Comparison of ENCODE assay signal across 16 cellular contexts in genomic region chr1:109757936-109758786, GRCh38. TPM values are rescaled to one million over a fixed set of nuclear protein-coding genes. Genes with fewer than 3 reads are reported as not detected.
A peak's percentile ranks its signal among the peaks of the same experiment; 100 is the strongest.
DNase-seq lines count a peak whose midpoint lies in the region; ATAC-seq and TF ChIP-seq lines count a peak whose summit lies in the region.
"Had no signal": no experiment of that assay in that cellular context is flagged by ENCODE, and none has a peak within 500 bp of the region (broad histone marks: within the 10 kb centered on the region; RNA-seq: fewer than 3 reads in every experiment).

No MANE protein-coding gene starts in this region.

- no peaks in the 10 kb centered on the region for H3K27me3 ChIP-seq in ovary

- H3K4me1 ChIP-seq in ovary (ENCODE audit: insufficient read depth), result peaks cover 20% of the 10 kb centered on the region
- H3K4me1 ChIP-seq: HAP-1 had no signal

- no peaks in the 10 kb centered on the region for H3K9me3 Mint-ChIP-seq in activated naive CD8-positive, alpha-beta T cell treated with anti-CD3 and anti-CD28 coated beads, Interleukin-2, amount 10 ng/mL, durations not matched to agents 7 days and 5 days
- H3K9me3 Mint-ChIP-seq in activated naive CD8-positive, alpha-beta T cell treated with anti-CD3 and anti-CD28 coated beads for 36 hours, result no peaks in the 10 kb centered on the region
- H3K9me3 Mint-ChIP-seq: CD4-positive, alpha-beta T cell had no signal

- TF ChIP-seq POLR2A in ovary (IDR thresholded peaks at IDR 0.05), result no peak

- no peaks in the 10 kb centered on the region for H3K9me3 ChIP-seq in ovary
- H3K9me3 ChIP-seq: HAP-1 had no signal

- H3K27ac ChIP-seq in ovary, result peak overlapping the region; percentile 70 to 91

- H3K27me3 Mint-ChIP-seq in activated naive CD8-positive, alpha-beta T cell treated with anti-CD3 and anti-CD28 coated beads, Interleukin-2, amount 10 ng/mL, durations not matched to agents 7 days and 5 days, result peaks cover 7% of the 10 kb centered on the region
- H3K27me3 Mint-ChIP-seq in activated naive CD8-positive, alpha-beta T cell treated with anti-CD3 and anti-CD28 coated beads for 36 hours, result no peaks in the 10 kb centered on the region
- H3K27me3 Mint-ChIP-seq: CD4-positive, alpha-beta T cell had no signal

- no peak overlapping the region for H3K4me3 ChIP-seq in ovary
- H3K4me3 ChIP-seq: HAP-1 had no signal

- TF ChIP-seq EP300 in ovary (IDR thresholded peaks at IDR 0.05), result no peak

- intact Hi-C loops in ovary (cut with DNase I), result loop anchor here in 1 of 4 donors (5.0 kb wide), 1 partner anchor 91 kb away; the partner anchor contains the start of gene GSTM2

- H3K4me1 Mint-ChIP-seq in activated naive CD8-positive, alpha-beta T cell treated with anti-CD3 and anti-CD28 coated beads, Interleukin-2, amount 10 ng/mL, durations not matched to agents 7 days and 5 days, result peaks cover 4% of the 10 kb centered on the region
- no peaks in the 10 kb centered on the region for H3K4me1 Mint-ChIP-seq in activated naive CD8-positive, alpha-beta T cell treated with anti-CD3 and anti-CD28 coated beads for 36 hours

- TF ChIP-seq CTCF in ovary (IDR thresholded peaks at IDR 0.05), result no peak

- POLR2A ChIA-PET in activated naive CD8-positive, alpha-beta T cell treated with anti-CD3 and anti-CD28 coated beads, Interleukin-2, amount 10 ng/mL, durations not matched to agents 7 days and 5 days (lab: Charles Lee), result no interaction called here

- peak; percentile 13 for DNase-seq in activated naive CD8-positive, alpha-beta T cell treated with anti-CD3 and anti-CD28 coated beads, Interleukin-2, amount 10 ng/mL, durations not matched to agents 7 days and 5 days
- DNase-seq in activated naive CD8-positive, alpha-beta T cell treated with anti-CD3 and anti-CD28 coated beads for 36 hours, result no peak
- DNase-seq in islet precursor cell (peak; percentile 24), ovary (peak in 4 of 5 donors; percentile 8 to 49 (median 22)), NCI-H146 (lab: John Stamatoyannopoulos, UW) (no peak), dermis blood vessel endothelial cell (no peak)
- DNase-seq: ACHN; Calu3; CD4-positive, alpha-beta T cell; Kasumi-1; NCI-H1417; NCI-H2081; NCI-H510A treated with DMSO at 0.1 percent for 48 hours had no signal

- ATAC-seq in activated naive CD8-positive, alpha-beta T cell treated with anti-CD3 and anti-CD28 coated beads, Interleukin-2, amount 10 ng/mL, durations not matched to agents 7 days and 5 days (ENCODE audit: low read depth), result no peak
- no peak for ATAC-seq in GM21717 (IDR thresholded peaks at IDR 0.05; ENCODE audit: unreplicated experiment)
- ATAC-seq: Panc1 had no signal

- H3K4me3 Mint-ChIP-seq in activated naive CD8-positive, alpha-beta T cell treated with anti-CD3 and anti-CD28 coated beads, Interleukin-2, amount 10 ng/mL, durations not matched to agents 7 days and 5 days, result no peak overlapping the region
- no peak overlapping the region for H3K4me3 Mint-ChIP-seq in activated naive CD8-positive, alpha-beta T cell treated with anti-CD3 and anti-CD28 coated beads for 36 hours
- H3K4me3 Mint-ChIP-seq: CD4-positive, alpha-beta T cell had no signal

- no peaks in the 10 kb centered on the region for H3K36me3 Mint-ChIP-seq in activated naive CD8-positive, alpha-beta T cell treated with anti-CD3 and anti-CD28 coated beads, Interleukin-2, amount 10 ng/mL, durations not matched to agents 7 days and 5 days
- no peaks in the 10 kb centered on the region for H3K36me3 Mint-ChIP-seq in activated naive CD8-positive, alpha-beta T cell treated with anti-CD3 and anti-CD28 coated beads for 36 hours

- H3K27ac Mint-ChIP-seq in activated naive CD8-positive, alpha-beta T cell treated with anti-CD3 and anti-CD28 coated beads, Interleukin-2, amount 10 ng/mL, durations not matched to agents 7 days and 5 days, result no peak overlapping the region
- H3K27ac Mint-ChIP-seq in activated naive CD8-positive, alpha-beta T cell treated with anti-CD3 and anti-CD28 coated beads for 36 hours, result no peak overlapping the region
- H3K27ac Mint-ChIP-seq: CD4-positive, alpha-beta T cell had no signal

- no peaks in the 10 kb centered on the region for H3K36me3 ChIP-seq in ovary
- H3K36me3 ChIP-seq: HAP-1 had no signal

- WGBS in ovary, 3 donors, result 89 to 93% (median 90%) methylated on average over 13 of the region's 13 CpGs

RNA-seq across cellular contexts. Expression of gene EPS8L3, which starts 5.6 kb away (rescaled TPM):
- not detected for total RNA-seq in activated naive CD8-positive, alpha-beta T cell treated with anti-CD3 and anti-CD28 coated beads, Interleukin-2, amount 10 ng/mL, durations not matched to agents 7 days and 5 days
- total RNA-seq in activated naive CD8-positive, alpha-beta T cell treated with anti-CD3 and anti-CD28 coated beads for 36 hours, result not detected
- 1 to 10 TPM in 1 of 7 donors, under 1 TPM in 5, not detected in 1; 0.23 to 1.9 (median 0.56) TPM for total RNA-seq in ovary
- polyA plus RNA-seq in ovary, result under 1 TPM in 1 of 2 donors, not detected in 1; 0.05 TPM
- total RNA-seq in dermis blood vessel endothelial cell, result not detected in 2 replicates
- total RNA-seq: CD4-positive, alpha-beta T cell had no signal

RNA-seq across cellular contexts. Expression of gene GSTM3, which starts 17.3 kb away (rescaled TPM):
- total RNA-seq in activated naive CD8-positive, alpha-beta T cell treated with anti-CD3 and anti-CD28 coated beads, Interleukin-2, amount 10 ng/mL, durations not matched to agents 7 days and 5 days, result 1 to 10 TPM; 5.0 TPM
- 10 to 100 TPM; 21.4 to 25.4 TPM for total RNA-seq in activated naive CD8-positive, alpha-beta T cell treated with anti-CD3 and anti-CD28 coated beads for 36 hours
- total RNA-seq in ovary (100 to 1,000 TPM in 5 of 7 donors, 10 to 100 TPM in 2; 75.8 to 278 (median 135) TPM), dermis blood vessel endothelial cell (25.1 and 54.1 TPM in 2 replicates)
- 100 to 1,000 TPM; 229 to 234 TPM for polyA plus RNA-seq in ovary

RNA-seq across cellular contexts. Expression of gene GSTM5, which starts 46.1 kb away (rescaled TPM):
- total RNA-seq in activated naive CD8-positive, alpha-beta T cell treated with anti-CD3 and anti-CD28 coated beads, Interleukin-2, amount 10 ng/mL, durations not matched to agents 7 days and 5 days, result not detected
- total RNA-seq in activated naive CD8-positive, alpha-beta T cell treated with anti-CD3 and anti-CD28 coated beads for 36 hours, result under 1 TPM in 1 of 2 experiments, not detected in 1; 0.06 TPM
- 100 to 1,000 TPM in 3 of 7 donors, 10 to 100 TPM in 4; 18.8 to 183 (median 95.8) TPM for total RNA-seq in ovary
- 100 to 1,000 TPM; 101 to 259 TPM for polyA plus RNA-seq in ovary
- under 0.01 TPM in 1 of 2 replicates, not detected in the other for total RNA-seq in dermis blood vessel endothelial cell
- total RNA-seq: Calu3 had no signal

Comparison
In these comparisons a context has a peak if more than half of its experiments do, and no peak if none do; other contexts are left out.
1. DNase-seq: peak in activated naive CD8-positive, alpha-beta T cell treated with anti-CD3 and anti-CD28 coated beads, Interleukin-2, amount 10 ng/mL, durations not matched to agents 7 days and 5 days (single experiment), islet precursor cell (single experiment) and ovary (4 of 5); none in activated naive CD8-positive, alpha-beta T cell treated with anti-CD3 and anti-CD28 coated beads for 36 hours (single experiment), NCI-H146 (single experiment) and dermis blood vessel endothelial cell (single experiment).
2. RNA of gene GSTM5, which starts 46.1 kb away (total RNA-seq): 18.8 to 183 TPM in ovary; 0.06 TPM in activated naive CD8-positive, alpha-beta T cell treated with anti-CD3 and anti-CD28 coated beads for 36 hours, not detected in activated naive CD8-positive, alpha-beta T cell treated with anti-CD3 and anti-CD28 coated beads, Interleukin-2, amount 10 ng/mL, durations not matched to agents 7 days and 5 days and under 0.01 TPM in dermis blood vessel endothelial cell; every median in the first group is over 10 times any median in the second.